Comparison of ENCODE assay signal across 9 cellular contexts in the genomic region with DNA sequence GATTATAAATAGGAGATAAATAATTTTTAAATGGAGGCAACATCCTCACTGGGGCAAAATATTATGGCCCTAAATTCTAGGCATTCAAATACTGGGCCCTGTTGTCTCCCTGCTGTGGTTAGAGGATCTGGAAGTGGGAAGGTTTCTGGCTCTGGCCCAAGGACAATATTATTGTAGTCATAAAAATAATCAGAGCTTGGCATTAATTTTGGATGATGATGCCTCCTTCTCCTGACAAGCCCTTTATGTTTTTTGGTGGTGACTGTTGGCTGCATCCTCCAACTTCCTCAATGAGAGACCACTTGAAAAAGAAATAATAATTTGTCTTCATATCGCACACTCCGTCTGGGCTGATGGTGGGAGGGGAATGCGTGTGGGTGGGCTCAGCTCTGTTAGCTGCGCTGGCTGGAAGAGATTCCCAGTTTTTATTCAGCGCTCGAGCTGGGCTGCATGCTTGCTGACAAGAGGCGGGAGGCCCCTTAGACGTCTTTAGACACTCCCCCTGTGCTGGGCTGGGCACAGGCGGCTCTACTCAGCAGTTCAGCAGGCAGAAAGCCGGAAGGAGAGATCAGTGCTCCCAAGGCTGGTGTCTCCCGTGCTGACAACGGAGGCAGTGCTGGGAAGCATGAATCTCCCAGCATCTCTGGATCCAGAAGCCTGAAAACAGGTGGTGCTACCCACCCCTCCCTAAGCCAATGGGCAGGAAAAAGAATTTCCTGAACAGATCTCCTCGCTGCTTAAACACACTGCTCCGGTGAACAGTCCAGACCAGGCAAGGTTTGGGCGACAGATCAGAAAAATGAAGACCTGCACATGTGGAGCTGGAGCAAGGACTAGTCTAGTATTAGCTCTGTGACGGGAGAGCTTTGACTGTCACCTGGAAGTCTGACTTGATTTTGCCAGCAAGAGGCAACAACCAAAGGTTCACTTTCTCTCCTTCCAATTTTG.
DNase-seq lines count a peak whose midpoint lies in the region; ATAC-seq and TF ChIP-seq lines count a peak whose summit lies in the region.
"Had no signal": no experiment of that assay in that cellular context is flagged by ENCODE, and none has a peak within 500 bp of the region (broad histone marks: within the 10 kb centered on the region; RNA-seq: fewer than 3 reads in every experiment).

No MANE protein-coding gene starts in this region.

- H3K27ac ChIP-seq in epithelial cell of prostate, result peak overlapping the region; percentile 49
- H3K27ac ChIP-seq: skin epidermis had no signal

- no peaks in the 10 kb centered on the region for H3K36me3 Mint-ChIP-seq in nephron progenitor cell (ENCODE audit: low read depth)

- peaks cover 20% of the 10 kb centered on the region for H3K4me1 Mint-ChIP-seq in nephron progenitor cell

- no peak for ATAC-seq in GM21737 (IDR thresholded peaks at IDR 0.05; ENCODE audit: unreplicated experiment)

- H3K9me3 Mint-ChIP-seq in nephron progenitor cell, result peaks cover 60% of the 10 kb centered on the region

- TF ChIP-seq CTCF in nephron progenitor cell (IDR thresholded peaks at IDR 0.05), result no peak

- DNase-seq in ELF-1 (ENCODE audit: low read depth, low spot score), result peak; percentile 63
- peak; percentile 13 for DNase-seq in NCI-H524 treated with DMSO at 0.1 percent for 48 hours (lab: John Stamatoyannopoulos, UW)
- no peak for DNase-seq in epithelial cell of prostate (ENCODE audit: low read depth, low spot score)
- peak; percentile 46 for DNase-seq in nephron progenitor cell
- DNase-seq in stimulated activated CD4-positive, alpha-beta T cell treated with anti-CD3 and anti-CD28 coated beads, Interleukin-4, amount 100 ng/mL, for 24 hours, result no peak
- no peak for DNase-seq in stimulated activated naive CD4-positive, alpha-beta T cell treated with Interleukin-2 at 50 U/mL for 16 hours (lab: John Stamatoyannopoulos, UW)
- DNase-seq in NCI-H1048 (lab: John Stamatoyannopoulos, UW), result no peak

- peak overlapping the region; percentile 24 for H3K4me3 Mint-ChIP-seq in nephron progenitor cell

- no peak overlapping the region for H3K27ac Mint-ChIP-seq in nephron progenitor cell

- H3K27me3 Mint-ChIP-seq in nephron progenitor cell (ENCODE audit: low read depth, poor library complexity), result peaks cover 31% of the 10 kb centered on the region

Comparison
In these comparisons a context has a peak if more than half of its experiments do, and no peak if none do; other contexts are left out.
1. DNase-seq: peak in ELF-1 (single experiment), NCI-H524 treated with DMSO at 0.1 percent for 48 hours (single experiment) and nephron progenitor cell (single experiment); none in epithelial cell of prostate (single experiment), stimulated activated CD4-positive, alpha-beta T cell treated with anti-CD3 and anti-CD28 coated beads, Interleukin-4, amount 100 ng/mL, for 24 hours (single experiment), stimulated activated naive CD4-positive, alpha-beta T cell treated with Interleukin-2 at 50 U/mL for 16 hours (single experiment) and NCI-H1048 (single experiment).